ENCODE assay signal across 9 cellular contexts in genomic region chr7:121385800-121386179, GRCh38. TPM values are rescaled to one million over a fixed set of nuclear protein-coding genes. Genes with fewer than 3 reads are reported as not detected.
DNase-seq lines count a peak whose midpoint lies in the region; ATAC-seq and TF ChIP-seq lines count a peak whose summit lies in the region.
"Had no signal": no experiment of that assay in that cellular context is flagged by ENCODE, and none has a peak within 500 bp of the region (broad histone marks: within the 10 kb centered on the region; RNA-seq: fewer than 3 reads in every experiment).

No MANE protein-coding gene starts in this region.

- peaks cover 6% of the 10 kb centered on the region; the same call in 1 of the 2 replicates for H4K20me1 ChIP-seq in GM23338 (replicated peaks; ENCODE audit: insufficient read depth)

- TF ChIP-seq CTCF in RWPE1 (conservative IDR thresholded peaks at IDR 0.05; ENCODE audit: low read depth) = no peak
- TF ChIP-seq CTCF in GM23338 (conservative IDR thresholded peaks at IDR 0.05; ENCODE audit: low read depth in 2 of 2) = no peak

- no peaks in the 10 kb centered on the region for H3K9me2 ChIP-seq in GM23338 (ENCODE audit: insufficient read depth)

- H3F3A ChIP-seq in GM23338 (replicated peaks; ENCODE audit: low read depth) = no peaks in the 10 kb centered on the region

- H3K27me3 Mint-ChIP-seq in activated T-helper 17 cell treated with anti-CD3 and anti-CD28 coated beads, Interleukin-2, amount 50 U/mL, for 72 hours = no peaks in the 10 kb centered on the region
- no peaks in the 10 kb centered on the region for H3K27me3 Mint-ChIP-seq in GM23338 (ENCODE audit: insufficient read depth, low read depth, poor library complexity)

- H3K27me3 ChIP-seq in GM23338 (ENCODE audit: insufficient read depth) = no peaks in the 10 kb centered on the region

- peaks cover 37% of the 10 kb centered on the region for H3K4me1 Mint-ChIP-seq in activated T-helper 17 cell treated with anti-CD3 and anti-CD28 coated beads, Interleukin-2, amount 50 U/mL, for 72 hours
- H3K4me1 Mint-ChIP-seq in GM23338 = peaks cover 30% of the 10 kb centered on the region; the same call in 2 of the 3 replicates

- H2AFZ ChIP-seq in GM23338 = no peak overlapping the region

- peaks cover 23% of the 10 kb centered on the region for H3K36me3 Mint-ChIP-seq in activated T-helper 17 cell treated with anti-CD3 and anti-CD28 coated beads, Interleukin-2, amount 50 U/mL, for 72 hours (ENCODE audit: low read depth)
- H3K36me3 Mint-ChIP-seq in GM23338 (ENCODE audit: low read depth) = no peaks in the 10 kb centered on the region

- peak; percentile 75 for ATAC-seq in GM19372 (IDR thresholded peaks at IDR 0.05; ENCODE audit: low read depth, unreplicated experiment)
- peak; percentile 96 for ATAC-seq in HG03354 (IDR thresholded peaks at IDR 0.05; ENCODE audit: poor library complexity, severe bottlenecking, unreplicated experiment)
- ATAC-seq in activated T-helper 17 cell treated with anti-CD3 and anti-CD28 coated beads, Interleukin-2, amount 50 U/mL, for 72 hours (replicated peaks) = no peak
- ATAC-seq in GM23338 = no peak

- no peak overlapping the region for H3K27ac Mint-ChIP-seq in activated T-helper 17 cell treated with anti-CD3 and anti-CD28 coated beads, Interleukin-2, amount 50 U/mL, for 72 hours
- H3K27ac Mint-ChIP-seq in GM23338 = no peak overlapping the region

- peaks cover 11% of the 10 kb centered on the region; the same call in 1 of the 2 replicates for H3K4me1 ChIP-seq in GM23338 (ENCODE audit: insufficient read depth)

- CTCF ChIA-PET in RWPE1 (lab: Yijun Ruan, JAX) = interaction anchor here (1.1 kb wide), 1 partner anchor 10 kb away, joined by 3 read pairs; the partner anchor contains the start of gene FAM3C

- H3K4me3 ChIP-seq in skeletal muscle cell (ENCODE audit: low read depth, low read length) (no peak overlapping the region), GM23338 (no peak overlapping the region)

- no peaks in the 10 kb centered on the region for H3K36me3 ChIP-seq in GM23338 (ENCODE audit: insufficient read depth)

- H3K27ac ChIP-seq in RWPE1 (no peak overlapping the region), GM23338 (ENCODE audit: low read depth) (no peak overlapping the region)
- H3K27ac ChIP-seq: HL-60 had no signal

- no peak overlapping the region for H3K4me2 ChIP-seq in GM23338

- POLR2A ChIA-PET in RWPE1 (lab: Yijun Ruan, JAX; ENCODE audit: low non-redundant PET) = no interaction called here

- H3K79me2 ChIP-seq in GM23338 (replicated peaks; ENCODE audit: insufficient read depth) = peaks cover 99% of the 10 kb centered on the region

- peak overlapping the region; percentile 10 for H3K4me3 Mint-ChIP-seq in activated T-helper 17 cell treated with anti-CD3 and anti-CD28 coated beads, Interleukin-2, amount 50 U/mL, for 72 hours
- no peak overlapping the region for H3K4me3 Mint-ChIP-seq in GM23338

- DNase-seq in DMS153 treated with DMSO at 0.1 percent for 48 hours (lab: John Stamatoyannopoulos, UW; ENCODE audit: unreplicated experiment) (peak; percentile 7), skeletal muscle cell (ENCODE audit: low read depth) (peak; percentile 5), RWPE1 (ENCODE audit: low spot score) (no peak), SKM-1 (lab: John Stamatoyannopoulos, UW; ENCODE audit: unreplicated experiment) (no peak), GM23338 (ENCODE audit: low spot score) (no peak)

- H3K9me3 Mint-ChIP-seq in activated T-helper 17 cell treated with anti-CD3 and anti-CD28 coated beads, Interleukin-2, amount 50 U/mL, for 72 hours = no peaks in the 10 kb centered on the region
- H3K9me3 Mint-ChIP-seq in GM23338 = no peaks in the 10 kb centered on the region

TF ChIP-seq in GM23338, 12 proteins besides CTCF, POLR2A, EP300 and RAD21:
- TF ChIP-seq NANOG (IDR thresholded peaks at IDR 0.05; ENCODE audit: borderline replicate concordance) (no peak), EZH2phosphoT487 (IDR thresholded peaks at IDR 0.05; ENCODE audit: unreplicated experiment) (no peak), POLR2AphosphoS5 (IDR thresholded peaks at IDR 0.05; ENCODE audit: low read depth) (no peak), ZNF331 (CRISPR knock-in tag; IDR thresholded peaks at IDR 0.05; ENCODE audit: low read depth) (no peak)

RNA-seq across cellular contexts. Expression of gene FAM3C, which starts 10.3 kb away (rescaled TPM):
- total RNA-seq in activated T-helper 17 cell treated with anti-CD3 and anti-CD28 coated beads, Interleukin-2, amount 50 U/mL, for 72 hours = 10 to 100 TPM; 18.5 to 22.8 TPM
- 59.1 and 60.3 TPM in 2 replicates for total RNA-seq in GM23338 (2014; rRNA removed; shearing (Covaris generic))
- 28.4 and 33.9 TPM in 2 replicates for polyA plus RNA-seq in GM23338 (2016; fragmentation: Nextera tagmentation; extraction: Ambion mirVana)

RNA-seq across cellular contexts. Expression of gene WNT16, which starts 57.0 kb away (rescaled TPM):
- not detected for total RNA-seq in activated T-helper 17 cell treated with anti-CD3 and anti-CD28 coated beads, Interleukin-2, amount 50 U/mL, for 72 hours
- 0.73 and 1.5 TPM in 2 replicates for total RNA-seq in GM23338 (2014; rRNA removed; shearing (Covaris generic))
- polyA plus RNA-seq in GM23338 (2016; fragmentation: Nextera tagmentation; extraction: Ambion mirVana) = 0.45 and 0.50 TPM in 2 replicates

Comparison
In these comparisons a context has a peak if more than half of its experiments do, and no peak if none do; other contexts are left out.
1. DNase-seq: peak in DMS153 treated with DMSO at 0.1 percent for 48 hours (single experiment) and skeletal muscle cell (single experiment); none in RWPE1 (single experiment), SKM-1 (single experiment) and GM23338 (single experiment).
2. ATAC-seq: peak in GM19372 (single experiment) and HG03354 (single experiment); none in activated T-helper 17 cell treated with anti-CD3 and anti-CD28 coated beads, Interleukin-2, amount 50 U/mL, for 72 hours (single experiment) and GM23338 (single experiment).